Comparison of ENCODE assay signal across 24 cellular contexts in genomic region chr20:11718474-11719094, GRCh38.
DNase-seq lines count a peak whose midpoint lies in the region; ATAC-seq, FAIRE-seq and TF ChIP-seq lines count a peak whose summit lies in the region.
"Had no signal": no experiment of that assay in that cellular context is flagged by ENCODE, and none has a peak within 500 bp of the region (broad histone marks: within the 10 kb centered on the region; RNA-seq: fewer than 3 reads in every experiment).

No MANE protein-coding gene starts in this region.

- H3K27ac ChIP-seq in HUES64 (ENCODE audit: low read depth, low read length) (peak overlapping the region; percentile 76; the same call in 1 of the 2 replicates), endodermal cell (ENCODE audit: low read depth, low read length) (no peak overlapping the region), upper lobe of left lung (no peak overlapping the region), psoas muscle (no peak overlapping the region)

- no peaks in the 10 kb centered on the region for H3K36me3 Mint-ChIP-seq in endodermal cell (ENCODE audit: low read depth)
- H3K36me3 Mint-ChIP-seq: CD8-positive, alpha-beta T cell had no signal

- H3K9me3 Mint-ChIP-seq in endodermal cell = peaks cover 2% of the 10 kb centered on the region
- H3K9me3 Mint-ChIP-seq: CD8-positive, alpha-beta T cell had no signal

- H3K4me1 ChIP-seq in HUES64 (ENCODE audit: insufficient read depth, low read length) (peaks cover 33% of the 10 kb centered on the region), endodermal cell (ENCODE audit: control insufficient read depth, insufficient read depth, low read length) (no peaks in the 10 kb centered on the region), upper lobe of left lung (no peaks in the 10 kb centered on the region), psoas muscle (no peaks in the 10 kb centered on the region)

- peak; percentile 25 for DNase-seq in NCI-H2171 treated with DMSO at 0.1 percent for 48 hours (lab: John Stamatoyannopoulos, UW)
- no peak for DNase-seq in NCI-H2171 (lab: John Stamatoyannopoulos, UW)
- peak; percentile 56 for DNase-seq in endodermal cell
- no peak for DNase-seq in upper lobe of left lung
- no peak for DNase-seq in SHP77 treated with DMSO at 0.1 percent for 48 hours (lab: John Stamatoyannopoulos, UW)
- no peak for DNase-seq in psoas muscle
- DNase-seq: 8988T; Calu3; CD8-positive, alpha-beta T cell; DMS153; GF-D8; KBM-7; MM.1S; NCI-H1048; NCI-H2029 treated with DMSO at 0.1 percent for 48 hours; NCI-H446; NCI-H82; OCI-M1 had no signal

- no peak for TF ChIP-seq POLR2A in upper lobe of left lung (IDR thresholded peaks at IDR 0.05)

- TF ChIP-seq EP300 in upper lobe of left lung (IDR thresholded peaks at IDR 0.05) = no peak

- H3K27me3 ChIP-seq in HUES64 (ENCODE audit: insufficient read depth, low read length) = no peaks in the 10 kb centered on the region
- no peaks in the 10 kb centered on the region for H3K27me3 ChIP-seq in endodermal cell (ENCODE audit: control insufficient read depth, insufficient read depth, low read length, poor library complexity, severe bottlenecking)
- H3K27me3 ChIP-seq in upper lobe of left lung = no peaks in the 10 kb centered on the region
- H3K27me3 ChIP-seq in psoas muscle (ENCODE audit: insufficient read depth in 3 of 3, low read length in 2 of 3) = no peaks in the 10 kb centered on the region

- FAIRE-seq in islet of Langerhans (lab: Jason Lieb, UNC) = peak; percentile 95
- FAIRE-seq: GM19239, H54, HepG2 had no signal

- H3K9ac ChIP-seq in HUES64 (ENCODE audit: low read depth, low read length) (no peak overlapping the region), endodermal cell (ENCODE audit: extremely low read depth, low read length, poor library complexity, severe bottlenecking) (no peak overlapping the region)

- H3K27me3 Mint-ChIP-seq in endodermal cell (ENCODE audit: insufficient read depth) = no peaks in the 10 kb centered on the region

- 72% methylated on average over 1 of the region's 1 CpG for whole genome bisulfite sequencing in HUES64
- WGBS in endodermal cell (ENCODE audit: insufficient coverage in 1 of 2, insufficient read length in 1 of 2), 2 experiments = 82% methylated on average over 1 of the region's 1 CpG; no CpG with 5 or more reads in 1 of the 2 experiments
- WGBS in upper lobe of left lung, 2 donors = 82 to 83% methylated on average over 1 of the region's 1 CpG
- 82 to 87% (median 83%) methylated on average over 1 of the region's 1 CpG for WGBS in psoas muscle, 3 donors

- TF ChIP-seq CTCF in endodermal cell (conservative IDR thresholded peaks at IDR 0.05) (no peak), upper lobe of left lung (IDR thresholded peaks at IDR 0.05) (no peak), psoas muscle (IDR thresholded peaks at IDR 0.05) (no peak)

- no peaks in the 10 kb centered on the region for H3K9me3 ChIP-seq in HUES64 (ENCODE audit: insufficient read depth, low read depth, low read length)
- H3K9me3 ChIP-seq in endodermal cell (ENCODE audit: control insufficient read depth, low read length) = no peaks in the 10 kb centered on the region
- H3K9me3 ChIP-seq in upper lobe of left lung = no peaks in the 10 kb centered on the region
- H3K9me3 ChIP-seq in psoas muscle = no peaks in the 10 kb centered on the region

- no peaks in the 10 kb centered on the region for H3K36me3 ChIP-seq in HUES64 (ENCODE audit: insufficient read depth, low read length)
- no peaks in the 10 kb centered on the region for H3K36me3 ChIP-seq in endodermal cell (ENCODE audit: control insufficient read depth, insufficient read depth, low read length)
- H3K36me3 ChIP-seq in upper lobe of left lung = no peaks in the 10 kb centered on the region
- H3K36me3 ChIP-seq in psoas muscle (ENCODE audit: insufficient read depth in 1 of 2, low read depth in 1 of 2) = no peaks in the 10 kb centered on the region

- intact Hi-C loops in psoas muscle (cut with DNase I) = no loop called here

- H3K4me3 ChIP-seq in HUES64 (ENCODE audit: low read length) = peak overlapping the region; percentile 20; the same call in 1 of the 2 replicates
- H3K4me3 ChIP-seq in endodermal cell (ENCODE audit: low read length) = no peak overlapping the region
- H3K4me3 ChIP-seq in upper lobe of left lung = no peak overlapping the region
- no peak overlapping the region for H3K4me3 ChIP-seq in psoas muscle

- H3K4me1 Mint-ChIP-seq in endodermal cell = peaks cover 28% of the 10 kb centered on the region

- H3K27ac Mint-ChIP-seq in endodermal cell = no peak overlapping the region
- H3K27ac Mint-ChIP-seq: CD8-positive, alpha-beta T cell had no signal

- ATAC-seq in upper lobe of left lung (ENCODE audit: low FRiP score in 2 of 2) (no peak), psoas muscle (no peak)
- ATAC-seq: CD8-positive, alpha-beta T cell; HepG2; Right ventricle myocardium inferior had no signal

- no peak overlapping the region for H3K4me3 Mint-ChIP-seq in endodermal cell
- H3K4me3 Mint-ChIP-seq: CD8-positive, alpha-beta T cell had no signal

Comparison
In these comparisons a context has a peak if more than half of its experiments do, and no peak if none do; other contexts are left out.
1. DNase-seq: peak in NCI-H2171 treated with DMSO at 0.1 percent for 48 hours (single experiment) and endodermal cell (single experiment); none in NCI-H2171 (single experiment), upper lobe of left lung (0 of 2), SHP77 treated with DMSO at 0.1 percent for 48 hours (single experiment) and psoas muscle (0 of 2).